16 cellular contexts compared by ENCODE assay signal in the genomic region with DNA sequence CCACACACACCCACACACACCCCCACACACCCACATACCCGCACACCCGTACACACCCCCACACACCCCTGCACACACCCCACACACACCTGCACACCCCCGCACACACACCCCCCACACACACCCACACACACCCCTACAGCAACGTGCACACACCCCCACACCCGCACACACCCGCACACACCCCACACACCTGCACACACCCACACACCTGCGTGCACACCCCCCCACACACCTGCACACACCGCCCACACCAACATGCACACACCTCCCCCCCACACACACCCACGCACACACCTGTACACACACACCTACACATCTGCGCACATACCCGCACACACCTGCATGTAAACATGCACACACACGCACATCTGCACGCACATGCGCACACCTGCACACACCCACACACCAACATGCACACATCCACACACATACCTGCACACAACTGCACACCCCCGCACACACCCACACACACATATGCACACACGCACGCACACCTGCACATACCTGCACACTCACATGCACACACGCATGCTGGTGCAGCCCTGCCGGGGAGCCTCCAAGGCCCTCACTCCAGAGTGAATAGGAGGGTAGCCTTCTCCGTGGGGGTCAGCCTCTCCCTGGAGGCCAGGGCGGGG. TPM values are rescaled to one million over a fixed set of nuclear protein-coding genes. Genes with fewer than 3 reads are reported as not detected.
DNase-seq lines count a peak whose midpoint lies in the region; ATAC-seq and TF ChIP-seq lines count a peak whose summit lies in the region.
"Had no signal": no experiment of that assay in that cellular context is flagged by ENCODE, and none has a peak within 500 bp of the region (broad histone marks: within the 10 kb centered on the region; RNA-seq: fewer than 3 reads in every experiment).

No MANE protein-coding gene starts in this region.

- ATAC-seq in stimulated activated naive CD8-positive, alpha-beta T cell treated with anti-CD3 and anti-CD28 coated beads, Interleukin-15, Interleukin-2, amounts not matched to agents 100 U/mL and 50 U/mL, for 24 hours, result no peak
- ATAC-seq in HG03457 (IDR thresholded peaks at IDR 0.05; ENCODE audit: unreplicated experiment) (no peak), GM19467 (IDR thresholded peaks at IDR 0.05; ENCODE audit: unreplicated experiment) (no peak)

- TF ChIP-seq CTCF in neural progenitor cell (IDR thresholded peaks at IDR 0.05) (no peak), GM10248 (IDR thresholded peaks at IDR 0.05; ENCODE audit: control extremely low read depth, extremely low read depth, low read depth, missing control alignments) (no peak)

- H3K4me3 ChIP-seq in neural progenitor cell, result no peak overlapping the region
- H3K4me3 ChIP-seq: Peyer's patch had no signal

- CTCF ChIA-PET in GM10248 (lab: Yijun Ruan, JAX), result interaction anchor here (1.1 to 1.3 kb wide), 2 partner anchors 21 to 221 kb away, joined by 3 to 4 read pairs; no protein-coding TSS in a partner anchor

- POLR2A ChIA-PET in GM10248 (lab: Yijun Ruan, JAX), result no interaction called here

- intact Hi-C loops in activated T-helper 1 cell treated with anti-CD3 and anti-CD28 coated beads, Interleukin-12 subunit alpha, Interleukin-12 subunit beta, Interleukin-2, Interleukin-4 antibody, amounts not matched to agents 30 ng/mL and 10 ng/mL and 1 ng/mL, durations not matched to agents 14 hours and 24 hours and 36 hours (cut with micrococcal nuclease), result no loop called here

- no peak overlapping the region for H3K4me3 Mint-ChIP-seq in stimulated activated naive CD8-positive, alpha-beta T cell treated with anti-CD3 and anti-CD28 coated beads, Interleukin-15, Interleukin-2, amounts not matched to agents 100 ng/mL and 50 ng/mL, for 24 hours
- H3K4me3 Mint-ChIP-seq in activated T-helper 1 cell treated with anti-CD3 and anti-CD28 coated beads, Interleukin-12 subunit alpha, Interleukin-12 subunit beta, Interleukin-2, Interleukin-4 antibody, amounts not matched to agents 30 ng/mL and 10 ng/mL and 1 ng/mL, durations not matched to agents 14 hours and 24 hours and 36 hours, result no peak overlapping the region
- peak overlapping the region; percentile 2 for H3K4me3 Mint-ChIP-seq in neural progenitor cell
- H3K4me3 Mint-ChIP-seq: CD4-positive, alpha-beta memory T cell had no signal

- no peaks in the 10 kb centered on the region for H3K9me3 Mint-ChIP-seq in stimulated activated naive CD8-positive, alpha-beta T cell treated with anti-CD3 and anti-CD28 coated beads, Interleukin-15, Interleukin-2, amounts not matched to agents 100 ng/mL and 50 ng/mL, for 24 hours
- no peaks in the 10 kb centered on the region for H3K9me3 Mint-ChIP-seq in activated T-helper 1 cell treated with anti-CD3 and anti-CD28 coated beads, Interleukin-12 subunit alpha, Interleukin-12 subunit beta, Interleukin-2, Interleukin-4 antibody, amounts not matched to agents 30 ng/mL and 10 ng/mL and 1 ng/mL, durations not matched to agents 14 hours and 24 hours and 36 hours
- H3K9me3 Mint-ChIP-seq in neural progenitor cell, result no peaks in the 10 kb centered on the region

- no peaks in the 10 kb centered on the region for H3K27me3 ChIP-seq in neural progenitor cell
- H3K27me3 ChIP-seq: Peyer's patch had no signal

- DNase-seq in stimulated activated naive CD8-positive, alpha-beta T cell treated with anti-CD3 and anti-CD28 coated beads, Interleukin-15, Interleukin-2, amounts not matched to agents 100 U/mL and 50 U/mL, for 24 hours, result no peak
- DNase-seq in activated T-helper 1 cell treated with anti-CD3 and anti-CD28 coated beads, Interleukin-12 subunit alpha, Interleukin-12 subunit beta, Interleukin-2, Interleukin-4 antibody, amounts not matched to agents 30 ng/mL and 10 ng/mL and 1 ng/mL, durations not matched to agents 14 hours and 24 hours and 36 hours (ENCODE audit: low spot score), result no peak
- DNase-seq in neural progenitor cell (ENCODE audit: low spot score) (no peak), GM10248 (ENCODE audit: extremely low spot score) (no peak)
- DNase-seq: DMS79, IMR-90, NCI-H1417 treated with DMSO at 0.1 percent for 48 hours, NCI-H2029, NCI-H524, Peyer's patch, SIG-M5 had no signal

- H3K4me2 ChIP-seq in neural progenitor cell, result no peak overlapping the region

- H3K27ac Mint-ChIP-seq in stimulated activated naive CD8-positive, alpha-beta T cell treated with anti-CD3 and anti-CD28 coated beads, Interleukin-15, Interleukin-2, amounts not matched to agents 100 ng/mL and 50 ng/mL, for 24 hours, result peak overlapping the region; percentile 45
- peak overlapping the region; percentile 41 for H3K27ac Mint-ChIP-seq in activated T-helper 1 cell treated with anti-CD3 and anti-CD28 coated beads, Interleukin-12 subunit alpha, Interleukin-12 subunit beta, Interleukin-2, Interleukin-4 antibody, amounts not matched to agents 30 ng/mL and 10 ng/mL and 1 ng/mL, durations not matched to agents 14 hours and 24 hours and 36 hours
- H3K27ac Mint-ChIP-seq in neural progenitor cell, result peak overlapping the region; percentile 9
- H3K27ac Mint-ChIP-seq: CD4-positive, alpha-beta memory T cell had no signal

- H3K36me3 ChIP-seq in neural progenitor cell, result no peaks in the 10 kb centered on the region

- H3F3A ChIP-seq in neural progenitor cell (ENCODE audit: low read depth), result no peaks in the 10 kb centered on the region

- no peaks in the 10 kb centered on the region for H4K20me1 ChIP-seq in neural progenitor cell (ENCODE audit: low read depth)

- H3K27me3 Mint-ChIP-seq in stimulated activated naive CD8-positive, alpha-beta T cell treated with anti-CD3 and anti-CD28 coated beads, Interleukin-15, Interleukin-2, amounts not matched to agents 100 ng/mL and 50 ng/mL, for 24 hours, result no peaks in the 10 kb centered on the region
- no peaks in the 10 kb centered on the region for H3K27me3 Mint-ChIP-seq in activated T-helper 1 cell treated with anti-CD3 and anti-CD28 coated beads, Interleukin-12 subunit alpha, Interleukin-12 subunit beta, Interleukin-2, Interleukin-4 antibody, amounts not matched to agents 30 ng/mL and 10 ng/mL and 1 ng/mL, durations not matched to agents 14 hours and 24 hours and 36 hours (ENCODE audit: insufficient read depth)
- peaks cover 13% of the 10 kb centered on the region for H3K27me3 Mint-ChIP-seq in neural progenitor cell (ENCODE audit: insufficient read depth, low read depth)
- H3K27me3 Mint-ChIP-seq: CD4-positive, alpha-beta memory T cell had no signal

- H3K9ac ChIP-seq in neural progenitor cell, result no peak overlapping the region

- H3K36me3 Mint-ChIP-seq in stimulated activated naive CD8-positive, alpha-beta T cell treated with anti-CD3 and anti-CD28 coated beads, Interleukin-15, Interleukin-2, amounts not matched to agents 100 ng/mL and 50 ng/mL, for 24 hours (ENCODE audit: low read depth), result peaks cover 24% of the 10 kb centered on the region
- H3K36me3 Mint-ChIP-seq in activated T-helper 1 cell treated with anti-CD3 and anti-CD28 coated beads, Interleukin-12 subunit alpha, Interleukin-12 subunit beta, Interleukin-2, Interleukin-4 antibody, amounts not matched to agents 30 ng/mL and 10 ng/mL and 1 ng/mL, durations not matched to agents 14 hours and 24 hours and 36 hours (ENCODE audit: low read depth), result peaks cover 12% of the 10 kb centered on the region
- peaks cover 12% of the 10 kb centered on the region for H3K36me3 Mint-ChIP-seq in neural progenitor cell

- H2AFZ ChIP-seq in neural progenitor cell (replicated peaks), result no peak overlapping the region

- H3K27ac ChIP-seq in neural progenitor cell, result no peak overlapping the region
- H3K27ac ChIP-seq: Peyer's patch had no signal

- no peaks in the 10 kb centered on the region for H3K4me1 ChIP-seq in neural progenitor cell
- H3K4me1 ChIP-seq: Peyer's patch had no signal

- H3K79me2 ChIP-seq in neural progenitor cell (ENCODE audit: low read depth), result no peaks in the 10 kb centered on the region

- H3K9me3 ChIP-seq in neural progenitor cell (ENCODE audit: low read depth), result no peaks in the 10 kb centered on the region
- H3K9me3 ChIP-seq: Peyer's patch had no signal

- H3K4me1 Mint-ChIP-seq in stimulated activated naive CD8-positive, alpha-beta T cell treated with anti-CD3 and anti-CD28 coated beads, Interleukin-15, Interleukin-2, amounts not matched to agents 100 ng/mL and 50 ng/mL, for 24 hours (ENCODE audit: low read depth), result peaks cover 15% of the 10 kb centered on the region
- H3K4me1 Mint-ChIP-seq in activated T-helper 1 cell treated with anti-CD3 and anti-CD28 coated beads, Interleukin-12 subunit alpha, Interleukin-12 subunit beta, Interleukin-2, Interleukin-4 antibody, amounts not matched to agents 30 ng/mL and 10 ng/mL and 1 ng/mL, durations not matched to agents 14 hours and 24 hours and 36 hours (ENCODE audit: low read depth), result peaks cover 7% of the 10 kb centered on the region
- peaks cover 2% of the 10 kb centered on the region for H3K4me1 Mint-ChIP-seq in neural progenitor cell

RNA-seq across cellular contexts. Expression of gene ASPSCR1, which starts 7.5 kb away (rescaled TPM):
- total RNA-seq in activated T-helper 1 cell treated with anti-CD3 and anti-CD28 coated beads, Interleukin-12 subunit alpha, Interleukin-12 subunit beta, Interleukin-2, Interleukin-4 antibody, amounts not matched to agents 30 ng/mL and 10 ng/mL and 1 ng/mL, durations not matched to agents 14 hours and 24 hours and 36 hours, result 32.2 and 33.8 TPM in 2 replicates
- 13.1 and 40.9 TPM in 2 replicates for total RNA-seq in neural progenitor cell (ENCODE audit: low replicate concordance)

RNA-seq across cellular contexts. Expression of gene NOTUM, which starts 23.9 kb away (rescaled TPM):
- 1.5 and 2.4 TPM in 2 replicates for total RNA-seq in activated T-helper 1 cell treated with anti-CD3 and anti-CD28 coated beads, Interleukin-12 subunit alpha, Interleukin-12 subunit beta, Interleukin-2, Interleukin-4 antibody, amounts not matched to agents 30 ng/mL and 10 ng/mL and 1 ng/mL, durations not matched to agents 14 hours and 24 hours and 36 hours
- total RNA-seq in neural progenitor cell (ENCODE audit: low replicate concordance), result 0.25 TPM in 1 of 2 replicates, not detected in the other
- total RNA-seq: CD4-positive, alpha-beta memory T cell; IMR-90 had no signal

RNA-seq across cellular contexts. Expression of gene CENPX, which starts 37.8 kb away (rescaled TPM):
- 109 and 120 TPM in 2 replicates for total RNA-seq in activated T-helper 1 cell treated with anti-CD3 and anti-CD28 coated beads, Interleukin-12 subunit alpha, Interleukin-12 subunit beta, Interleukin-2, Interleukin-4 antibody, amounts not matched to agents 30 ng/mL and 10 ng/mL and 1 ng/mL, durations not matched to agents 14 hours and 24 hours and 36 hours
- total RNA-seq in neural progenitor cell (ENCODE audit: low replicate concordance), result 53.0 and 85.0 TPM in 2 replicates

RNA-seq across cellular contexts. Expression of gene MYADML2, which starts 37.9 kb away (rescaled TPM):
- 0.08 TPM in 1 of 2 replicates, not detected in the other for total RNA-seq in activated T-helper 1 cell treated with anti-CD3 and anti-CD28 coated beads, Interleukin-12 subunit alpha, Interleukin-12 subunit beta, Interleukin-2, Interleukin-4 antibody, amounts not matched to agents 30 ng/mL and 10 ng/mL and 1 ng/mL, durations not matched to agents 14 hours and 24 hours and 36 hours
- 0.11 TPM in 1 of 2 replicates, not detected in the other for total RNA-seq in neural progenitor cell (ENCODE audit: low replicate concordance)
- total RNA-seq: CD4-positive, alpha-beta memory T cell; H4; IMR-90 had no signal

RNA-seq across cellular contexts. Expression of gene LRRC45, which starts 38.2 kb away (rescaled TPM):
- 37.6 and 37.8 TPM in 2 replicates for total RNA-seq in activated T-helper 1 cell treated with anti-CD3 and anti-CD28 coated beads, Interleukin-12 subunit alpha, Interleukin-12 subunit beta, Interleukin-2, Interleukin-4 antibody, amounts not matched to agents 30 ng/mL and 10 ng/mL and 1 ng/mL, durations not matched to agents 14 hours and 24 hours and 36 hours
- total RNA-seq in neural progenitor cell (ENCODE audit: low replicate concordance), result 15.4 and 46.7 TPM in 2 replicates
